ENCODE assay signal across 8 cellular contexts in genomic region chr16:19884611-19885455, GRCh38. TPM values are rescaled to one million over a fixed set of nuclear protein-coding genes. Genes with fewer than 3 reads are reported as not detected.
DNase-seq lines count a peak whose midpoint lies in the region; ATAC-seq and TF ChIP-seq lines count a peak whose summit lies in the region.

Gene GPRC5B (minus strand): TSS chr16:19884848. CDS start chr16:19872845, 12,003 bp downstream.

- no peak within 1 kb of the TSS for H3K27ac Mint-ChIP-seq in activated naive CD4-positive, alpha-beta T cell treated with anti-CD3 and anti-CD28 coated beads, Interleukin-2, amount 10 ng/mL, durations not matched to agents 7 days and 5 days

- no peaks in the 10 kb centered on the region for H3K36me3 Mint-ChIP-seq in activated naive CD4-positive, alpha-beta T cell treated with anti-CD3 and anti-CD28 coated beads, Interleukin-2, amount 10 ng/mL, durations not matched to agents 7 days and 5 days

- ATAC-seq in PC-3 (peak; percentile 63), upper lobe of right lung (peak; percentile 56), GM19395 (IDR thresholded peaks at IDR 0.05; ENCODE audit: unreplicated experiment) (no peak)

- H3K9me3 ChIP-seq in PC-3 (ENCODE audit: low read length) (no peaks in the 10 kb centered on the region), neutrophil (no peaks in the 10 kb centered on the region), upper lobe of right lung (no peaks in the 10 kb centered on the region)

- H3K4me1 ChIP-seq in PC-3 (ENCODE audit: insufficient read depth, low read length) (peaks cover 4% of the 10 kb centered on the region; the same call in 1 of the 2 replicates), neutrophil (ENCODE audit: control insufficient read depth in 1 of 2, insufficient read depth in 1 of 2, low read depth in 1 of 2, low read length in 1 of 2) (peaks cover 14 to 23% of the 10 kb centered on the region in 2 experiments), upper lobe of right lung (peaks cover 19% of the 10 kb centered on the region)

- peaks cover 27% of the 10 kb centered on the region; the same call in 1 of the 2 replicates for H3K79me2 ChIP-seq in PC-3 (ENCODE audit: low read length)

- peak within 1 kb of the TSS; percentile 59 for H3K9ac ChIP-seq in PC-3 (ENCODE audit: low read length)

- CTCF ChIA-PET in PC-3 (lab: Charles Lee): interaction anchor here (0.5 to 1.0 kb wide), 2 partner anchors 189 to 469 kb away, joined by 3 to 4 read pairs; no protein-coding TSS in a partner anchor
- CTCF ChIA-PET in activated naive CD4-positive, alpha-beta T cell treated with anti-CD3 and anti-CD28 coated beads, Interleukin-2, amount 10 ng/mL, durations not matched to agents 7 days and 5 days (lab: Charles Lee): interaction anchor here (1.7 to 6.1 kb wide), 2 partner anchors 284 to 327 kb away, joined by 4 to 95 read pairs; no protein-coding TSS in a partner anchor

- no peaks in the 10 kb centered on the region for H3F3A ChIP-seq in PC-3 (ENCODE audit: low read length, unreplicated experiment)

- H3K4me3 Mint-ChIP-seq in activated naive CD4-positive, alpha-beta T cell treated with anti-CD3 and anti-CD28 coated beads, Interleukin-2, amount 10 ng/mL, durations not matched to agents 7 days and 5 days: peak within 1 kb of the TSS; percentile 73

- peak; percentile 10 for DNase-seq in NCI-H2107 treated with DMSO at 0.1 percent for 48 hours (lab: John Stamatoyannopoulos, UW; ENCODE audit: unreplicated experiment)
- DNase-seq in NCI-H2107 (lab: John Stamatoyannopoulos, UW): no peak
- peak; percentile 34 for DNase-seq in PC-3
- DNase-seq in activated naive CD4-positive, alpha-beta T cell treated with anti-CD3 and anti-CD28 coated beads, Interleukin-2, amount 10 ng/mL, durations not matched to agents 7 days and 5 days: peak; percentile 64
- peak; percentile 49 for DNase-seq in glomerular visceral epithelial cell (ENCODE audit: extremely low spot score)
- peak; percentile 67 for DNase-seq in upper lobe of right lung

- POLR2A ChIA-PET in PC-3 (lab: Charles Lee; ENCODE audit: unreplicated experiment): no interaction called here

- intact Hi-C loops in PC-3 (cut with micrococcal nuclease): loop anchor here (1.0 to 5.0 kb wide), 4 partner anchors 168 to 328 kb away; partner anchors contain the start of gene VPS35L
- intact Hi-C loops in upper lobe of right lung (cut with DNase I): no loop called here

- H3K9me3 Mint-ChIP-seq in activated naive CD4-positive, alpha-beta T cell treated with anti-CD3 and anti-CD28 coated beads, Interleukin-2, amount 10 ng/mL, durations not matched to agents 7 days and 5 days: no peaks in the 10 kb centered on the region

- peak within 1 kb of the TSS; percentile 95 for H2AFZ ChIP-seq in PC-3 (ENCODE audit: low read length)

- no peaks in the 10 kb centered on the region for H3K36me3 ChIP-seq in PC-3 (ENCODE audit: low read depth, low read length)
- H3K36me3 ChIP-seq in neutrophil: no peaks in the 10 kb centered on the region
- no peaks in the 10 kb centered on the region for H3K36me3 ChIP-seq in upper lobe of right lung

- peaks cover 58% of the 10 kb centered on the region for H3K27me3 Mint-ChIP-seq in activated naive CD4-positive, alpha-beta T cell treated with anti-CD3 and anti-CD28 coated beads, Interleukin-2, amount 10 ng/mL, durations not matched to agents 7 days and 5 days

- H3K4me1 Mint-ChIP-seq in activated naive CD4-positive, alpha-beta T cell treated with anti-CD3 and anti-CD28 coated beads, Interleukin-2, amount 10 ng/mL, durations not matched to agents 7 days and 5 days: peaks cover 24% of the 10 kb centered on the region

- no peaks in the 10 kb centered on the region for H3K9me2 ChIP-seq in PC-3 (replicated peaks; ENCODE audit: low read length)

- BruUV-seq in PC-3 (replicated peaks; lab: Mats Ljungman, UMichigan): no TSS peak

- H3K27me3 ChIP-seq in PC-3 (ENCODE audit: low read length): no peaks in the 10 kb centered on the region
- peaks cover 66% of the 10 kb centered on the region for H3K27me3 ChIP-seq in neutrophil
- H3K27me3 ChIP-seq in upper lobe of right lung: peaks cover 18% of the 10 kb centered on the region

- no peak for TF ChIP-seq CTCF in PC-3 (conservative IDR thresholded peaks at IDR 0.05; ENCODE audit: low read depth, low read length)
- no peak for TF ChIP-seq CTCF in neutrophil (IDR thresholded peaks at IDR 0.05)
- TF ChIP-seq CTCF in upper lobe of right lung (IDR thresholded peaks at IDR 0.05): peak; percentile 8

- peak within 1 kb of the TSS; percentile 86 for H3K4me2 ChIP-seq in PC-3 (ENCODE audit: low read length)

- H3K27ac ChIP-seq in PC-3 (ENCODE audit: low read length) (no peak within 1 kb of the TSS), neutrophil (no peak within 1 kb of the TSS), upper lobe of right lung (no peak within 1 kb of the TSS)

- H3K4me3 ChIP-seq in PC-3 (ENCODE audit: low read length) (peak within 1 kb of the TSS; percentile 83), neutrophil (ENCODE audit: low read depth in 1 of 2, low read length in 1 of 2) (peak within 1 kb of the TSS; percentile 20 to 30), upper lobe of right lung (peak within 1 kb of the TSS; percentile 65)

- no peaks in the 10 kb centered on the region for H4K20me1 ChIP-seq in PC-3 (ENCODE audit: low read length)

RNA-seq across cellular contexts. Expression of gene GPRC5B, which starts in this region (rescaled TPM):
- 5.5 and 12.4 TPM in 2 replicates for total RNA-seq in PC-3 (2014; rRNA removed)
- total RNA-seq in upper lobe of right lung: 21.1 TPM

Comparison
In these comparisons a context has a peak if more than half of its experiments do, and no peak if none do; other contexts are left out.
1. H3K4me3 ChIP-seq: peak in every context shown above with its lines; median percentile 83 in PC-3; 65 in upper lobe of right lung; 25 in neutrophil.